ENCODE assay signal across 1 cellular context in the genomic region with DNA sequence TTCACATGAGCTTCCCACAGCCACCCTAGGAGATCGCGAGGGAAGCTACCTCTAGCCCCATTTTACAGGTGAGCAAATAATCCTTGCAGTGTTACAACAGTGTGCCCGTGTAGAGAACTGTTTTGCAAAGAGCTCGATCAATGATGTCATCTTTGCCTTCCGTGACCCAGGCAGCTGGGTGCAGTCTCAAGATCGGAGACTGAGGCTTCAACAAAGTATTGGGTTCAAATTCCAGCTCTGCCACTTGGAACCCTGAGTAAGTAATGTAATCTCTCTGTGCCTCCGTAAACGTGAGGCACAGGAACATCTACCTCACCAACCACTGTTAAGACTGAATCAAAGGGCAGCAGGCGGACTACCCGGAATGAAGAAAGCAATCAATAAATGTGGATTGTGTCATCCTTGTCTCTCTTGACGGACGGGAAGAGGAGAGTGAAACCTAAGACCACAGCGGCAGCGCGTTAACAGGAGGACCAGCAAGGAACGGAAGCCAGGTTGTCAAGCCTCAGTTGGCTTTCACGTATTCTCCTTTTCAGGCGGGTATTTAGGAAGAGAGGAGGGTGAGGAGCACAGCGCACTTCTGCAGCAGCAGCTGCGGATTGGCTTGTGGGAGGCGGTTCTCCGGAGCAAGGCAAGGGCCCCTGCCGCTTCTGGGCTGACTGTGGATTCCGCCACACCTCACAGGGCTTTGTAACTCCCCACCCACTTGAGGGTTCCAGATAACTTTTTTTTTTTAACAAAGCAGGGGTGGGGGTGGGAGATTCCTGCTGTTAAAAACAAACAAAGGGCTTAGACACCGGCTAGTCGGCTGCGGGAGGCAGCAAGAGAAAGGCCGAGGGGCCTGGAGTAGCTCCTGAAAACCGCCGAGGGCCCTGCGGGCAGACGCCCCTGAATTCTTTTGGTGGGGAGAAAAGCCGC.
TF ChIP-seq lines count a peak whose summit lies in the region.

No MANE protein-coding gene starts in this region.

TF ChIP-seq in H1, 55 proteins besides CTCF, POLR2A, EP300 and RAD21 (continued from another document):
- TF ChIP-seq EGR1 (IDR thresholded peaks at IDR 0.05; ENCODE audit: borderline replicate concordance, low read depth, low read length) (no peak), RBBP5 (IDR thresholded peaks at IDR 0.05; ENCODE audit: borderline replicate concordance, low read depth, low read length) (no peak), ZNF274 (IDR thresholded peaks at IDR 0.05; ENCODE audit: borderline replicate concordance, extremely low read depth, low read length) (no peak), TEAD4 (IDR thresholded peaks at IDR 0.05; ENCODE audit: low read depth, low read length) (peak; percentile 1; the same call in 1 of the 2 replicates), ASH2L (IDR thresholded peaks at IDR 0.05; ENCODE audit: low read length) (peak; percentile 68), POU5F1 (IDR thresholded peaks at IDR 0.05; ENCODE audit: low read depth, low read length) (no peak), SP4 (IDR thresholded peaks at IDR 0.05; ENCODE audit: low read length) (no peak), CHD1 (IDR thresholded peaks at IDR 0.05; ENCODE audit: low read depth, low read length) (no peak), JUN (IDR thresholded peaks at IDR 0.05; ENCODE audit: low read depth, low read length) (no peak), EZH2 (IDR thresholded peaks at IDR 0.05; ENCODE audit: low read depth, low read length, severe bottlenecking) (no peak), NRF1 (IDR thresholded peaks at IDR 0.05; ENCODE audit: low read depth, low read length) (no peak), CBX5 (IDR thresholded peaks at IDR 0.05; ENCODE audit: low read depth, low read length) (no peak), POLR2AphosphoS5 (IDR thresholded peaks at IDR 0.05; ENCODE audit: low read depth, low read length) (no peak), FOSL1 (IDR thresholded peaks at IDR 0.05; ENCODE audit: insufficient read depth, low read depth, low read length) (no peak), CBX8 (IDR thresholded peaks at IDR 0.05; ENCODE audit: borderline replicate concordance, low read depth, low read length) (no peak), SUZ12 (IDR thresholded peaks at IDR 0.05; ENCODE audit: low read length) (0 out of 2 replicates have a peak, but pooled peaks have one; percentile 25), MAFK (IDR thresholded peaks at IDR 0.05; ENCODE audit: low read depth, low read length) (no peak), KDM4A (IDR thresholded peaks at IDR 0.05; ENCODE audit: low read depth, low read length, severe bottlenecking) (no peak), TCF12 (IDR thresholded peaks at IDR 0.05; ENCODE audit: low read depth, low read length) (no peak), HDAC2 (IDR thresholded peaks at IDR 0.05; ENCODE audit: borderline replicate concordance in 1 of 2, low read depth in 2 of 2, low read length in 2 of 2) (peak in 1 of 2 experiments; percentile 95; a peak in 2 of 4 replicates), HDAC6 (IDR thresholded peaks at IDR 0.05; ENCODE audit: low read depth, low read length) (no peak), CEBPB (IDR thresholded peaks at IDR 0.05; ENCODE audit: low read depth, low read length) (no peak), KDM1A (IDR thresholded peaks at IDR 0.05; ENCODE audit: borderline replicate concordance, low read length) (no peak), E2F6 (IDR thresholded peaks at IDR 0.05) (no peak), SIX5 (IDR thresholded peaks at IDR 0.05; ENCODE audit: low read depth, low read length) (no peak), SIRT6 (IDR thresholded peaks at IDR 0.05; ENCODE audit: low read length) (no peak), TAF1 (IDR thresholded peaks at IDR 0.05; ENCODE audit: low read depth, low read length) (0 out of 2 replicates have a peak, but pooled peaks have one; percentile 49), RNF2 (IDR thresholded peaks at IDR 0.05; ENCODE audit: borderline replicate concordance, low read depth, low read length, missing control alignments, poor library complexity, severe bottlenecking) (no peak), CTBP2 (IDR thresholded peaks at IDR 0.05; ENCODE audit: borderline replicate concordance, insufficient read depth, insufficient read length, low read length) (no peak), BACH1 (IDR thresholded peaks at IDR 0.05; ENCODE audit: low read length) (peak; percentile 66; the same call in 1 of the 2 replicates), USF2 (IDR thresholded peaks at IDR 0.05; ENCODE audit: low read length) (no peak), SP2 (IDR thresholded peaks at IDR 0.05; ENCODE audit: low read length) (no peak), CREB1 (IDR thresholded peaks at IDR 0.05) (peak; percentile 63; the same call in 1 of the 2 replicates), CHD2 (IDR thresholded peaks at IDR 0.05; ENCODE audit: low read length) (no peak), JUND (IDR thresholded peaks at IDR 0.05; ENCODE audit: low read length) (no peak), SAP30 (IDR thresholded peaks at IDR 0.05; ENCODE audit: insufficient read depth, insufficient replicate concordance, low read length) (no peak), TBP (IDR thresholded peaks at IDR 0.05; ENCODE audit: low read depth, low read length) (peak; percentile 52; the same call in 1 of the 2 replicates), YY1 (IDR thresholded peaks at IDR 0.05; ENCODE audit: low read depth, low read length) (no peak), ATF3 (IDR thresholded peaks at IDR 0.05; ENCODE audit: insufficient read depth, low read depth, low read length) (no peak), RXRA (IDR thresholded peaks at IDR 0.05; ENCODE audit: insufficient read depth, low read depth, low read length) (no peak), KDM5A (IDR thresholded peaks at IDR 0.05; ENCODE audit: low read length) (no peak), TAF7 (optimal IDR thresholded peaks at IDR 0.05; ENCODE audit: borderline replicate concordance, low read depth, low read length) (no peak), BCL11A (IDR thresholded peaks at IDR 0.05; ENCODE audit: low read depth in 2 of 2, low read length in 2 of 2) (no peak), GABPA (IDR thresholded peaks at IDR 0.05; ENCODE audit: borderline replicate concordance, insufficient read depth, low read length) (no peak), GTF2F1 (IDR thresholded peaks at IDR 0.05; ENCODE audit: borderline replicate concordance, low read depth, low read length) (no peak), SP1 (IDR thresholded peaks at IDR 0.05; ENCODE audit: low read depth, low read length) (no peak), BRCA1 (IDR thresholded peaks at IDR 0.05; ENCODE audit: low read depth, low read length) (no peak), RFX5 (IDR thresholded peaks at IDR 0.05; ENCODE audit: borderline replicate concordance, low read depth, low read length) (no peak), SRF (IDR thresholded peaks at IDR 0.05; ENCODE audit: low read depth, low read length) (no peak), NANOG (IDR thresholded peaks at IDR 0.05; ENCODE audit: insufficient read depth, low read depth, low read length, poor library complexity, severe bottlenecking) (no peak), ATF2 (IDR thresholded peaks at IDR 0.05; ENCODE audit: low read length) (peak; percentile 28; the same call in 1 of the 2 replicates)
- TF ChIP-seq, protein P1, sequence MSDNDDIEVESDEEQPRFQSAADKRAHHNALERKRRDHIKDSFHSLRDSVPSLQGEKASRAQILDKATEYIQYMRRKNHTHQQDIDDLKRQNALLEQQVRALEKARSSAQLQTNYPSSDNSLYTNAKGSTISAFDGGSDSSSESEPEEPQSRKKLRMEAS (IDR thresholded peaks at IDR 0.05): peak; percentile 13; the same call in 1 of the 2 replicates
- TF ChIP-seq, protein P2, sequence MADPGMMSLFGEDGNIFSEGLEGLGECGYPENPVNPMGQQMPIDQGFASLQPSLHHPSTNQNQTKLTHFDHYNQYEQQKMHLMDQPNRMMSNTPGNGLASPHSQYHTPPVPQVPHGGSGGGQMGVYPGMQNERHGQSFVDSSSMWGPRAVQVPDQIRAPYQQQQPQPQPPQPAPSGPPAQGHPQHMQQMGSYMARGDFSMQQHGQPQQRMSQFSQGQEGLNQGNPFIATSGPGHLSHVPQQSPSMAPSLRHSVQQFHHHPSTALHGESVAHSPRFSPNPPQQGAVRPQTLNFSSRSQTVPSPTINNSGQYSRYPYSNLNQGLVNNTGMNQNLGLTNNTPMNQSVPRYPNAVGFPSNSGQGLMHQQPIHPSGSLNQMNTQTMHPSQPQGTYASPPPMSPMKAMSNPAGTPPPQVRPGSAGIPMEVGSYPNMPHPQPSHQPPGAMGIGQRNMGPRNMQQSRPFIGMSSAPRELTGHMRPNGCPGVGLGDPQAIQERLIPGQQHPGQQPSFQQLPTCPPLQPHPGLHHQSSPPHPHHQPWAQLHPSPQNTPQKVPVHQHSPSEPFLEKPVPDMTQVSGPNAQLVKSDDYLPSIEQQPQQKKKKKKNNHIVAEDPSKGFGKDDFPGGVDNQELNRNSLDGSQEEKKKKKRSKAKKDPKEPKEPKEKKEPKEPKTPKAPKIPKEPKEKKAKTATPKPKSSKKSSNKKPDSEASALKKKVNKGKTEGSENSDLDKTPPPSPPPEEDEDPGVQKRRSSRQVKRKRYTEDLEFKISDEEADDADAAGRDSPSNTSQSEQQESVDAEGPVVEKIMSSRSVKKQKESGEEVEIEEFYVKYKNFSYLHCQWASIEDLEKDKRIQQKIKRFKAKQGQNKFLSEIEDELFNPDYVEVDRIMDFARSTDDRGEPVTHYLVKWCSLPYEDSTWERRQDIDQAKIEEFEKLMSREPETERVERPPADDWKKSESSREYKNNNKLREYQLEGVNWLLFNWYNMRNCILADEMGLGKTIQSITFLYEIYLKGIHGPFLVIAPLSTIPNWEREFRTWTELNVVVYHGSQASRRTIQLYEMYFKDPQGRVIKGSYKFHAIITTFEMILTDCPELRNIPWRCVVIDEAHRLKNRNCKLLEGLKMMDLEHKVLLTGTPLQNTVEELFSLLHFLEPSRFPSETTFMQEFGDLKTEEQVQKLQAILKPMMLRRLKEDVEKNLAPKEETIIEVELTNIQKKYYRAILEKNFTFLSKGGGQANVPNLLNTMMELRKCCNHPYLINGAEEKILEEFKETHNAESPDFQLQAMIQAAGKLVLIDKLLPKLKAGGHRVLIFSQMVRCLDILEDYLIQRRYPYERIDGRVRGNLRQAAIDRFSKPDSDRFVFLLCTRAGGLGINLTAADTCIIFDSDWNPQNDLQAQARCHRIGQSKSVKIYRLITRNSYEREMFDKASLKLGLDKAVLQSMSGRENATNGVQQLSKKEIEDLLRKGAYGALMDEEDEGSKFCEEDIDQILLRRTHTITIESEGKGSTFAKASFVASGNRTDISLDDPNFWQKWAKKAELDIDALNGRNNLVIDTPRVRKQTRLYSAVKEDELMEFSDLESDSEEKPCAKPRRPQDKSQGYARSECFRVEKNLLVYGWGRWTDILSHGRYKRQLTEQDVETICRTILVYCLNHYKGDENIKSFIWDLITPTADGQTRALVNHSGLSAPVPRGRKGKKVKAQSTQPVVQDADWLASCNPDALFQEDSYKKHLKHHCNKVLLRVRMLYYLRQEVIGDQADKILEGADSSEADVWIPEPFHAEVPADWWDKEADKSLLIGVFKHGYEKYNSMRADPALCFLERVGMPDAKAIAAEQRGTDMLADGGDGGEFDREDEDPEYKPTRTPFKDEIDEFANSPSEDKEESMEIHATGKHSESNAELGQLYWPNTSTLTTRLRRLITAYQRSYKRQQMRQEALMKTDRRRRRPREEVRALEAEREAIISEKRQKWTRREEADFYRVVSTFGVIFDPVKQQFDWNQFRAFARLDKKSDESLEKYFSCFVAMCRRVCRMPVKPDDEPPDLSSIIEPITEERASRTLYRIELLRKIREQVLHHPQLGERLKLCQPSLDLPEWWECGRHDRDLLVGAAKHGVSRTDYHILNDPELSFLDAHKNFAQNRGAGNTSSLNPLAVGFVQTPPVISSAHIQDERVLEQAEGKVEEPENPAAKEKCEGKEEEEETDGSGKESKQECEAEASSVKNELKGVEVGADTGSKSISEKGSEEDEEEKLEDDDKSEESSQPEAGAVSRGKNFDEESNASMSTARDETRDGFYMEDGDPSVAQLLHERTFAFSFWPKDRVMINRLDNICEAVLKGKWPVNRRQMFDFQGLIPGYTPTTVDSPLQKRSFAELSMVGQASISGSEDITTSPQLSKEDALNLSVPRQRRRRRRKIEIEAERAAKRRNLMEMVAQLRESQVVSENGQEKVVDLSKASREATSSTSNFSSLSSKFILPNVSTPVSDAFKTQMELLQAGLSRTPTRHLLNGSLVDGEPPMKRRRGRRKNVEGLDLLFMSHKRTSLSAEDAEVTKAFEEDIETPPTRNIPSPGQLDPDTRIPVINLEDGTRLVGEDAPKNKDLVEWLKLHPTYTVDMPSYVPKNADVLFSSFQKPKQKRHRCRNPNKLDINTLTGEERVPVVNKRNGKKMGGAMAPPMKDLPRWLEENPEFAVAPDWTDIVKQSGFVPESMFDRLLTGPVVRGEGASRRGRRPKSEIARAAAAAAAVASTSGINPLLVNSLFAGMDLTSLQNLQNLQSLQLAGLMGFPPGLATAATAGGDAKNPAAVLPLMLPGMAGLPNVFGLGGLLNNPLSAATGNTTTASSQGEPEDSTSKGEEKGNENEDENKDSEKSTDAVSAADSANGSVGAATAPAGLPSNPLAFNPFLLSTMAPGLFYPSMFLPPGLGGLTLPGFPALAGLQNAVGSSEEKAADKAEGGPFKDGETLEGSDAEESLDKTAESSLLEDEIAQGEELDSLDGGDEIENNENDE (IDR thresholded peaks at IDR 0.05; ENCODE audit: insufficient replicate concordance, low read length): no peak
